In genomic region chr22:46159212-46159611, GRCh38 we compare ENCODE assay signal across 25 cellular contexts.
"Had no signal": no experiment of that assay in that cellular context is flagged by ENCODE, and none has a peak within 500 bp of the region (broad histone marks: within the 10 kb centered on the region; RNA-seq: fewer than 3 reads in every experiment).

No MANE protein-coding gene starts in this region.

- H3K27ac ChIP-seq: colonic mucosa, epithelial cell of prostate, esophagus squamous epithelium, gastrocnemius medialis, heart right ventricle, left ventricle myocardium inferior, lower lobe of right lung had no signal

- H3K27me3 ChIP-seq: colonic mucosa, esophagus squamous epithelium, gastrocnemius medialis, heart right ventricle had no signal

- H3K36me3 ChIP-seq: colonic mucosa, gastrocnemius medialis had no signal

- H3K27me3 Mint-ChIP-seq: dendritic cell treated with granulocyte-macrophage colony-stimulating factor and Interleukin-4, amounts not matched to agents 40 ng/mL and 50 ng/mL, for 4 days; effector memory CD8-positive, alpha-beta T cell had no signal

- H3K4me3 ChIP-seq: colonic mucosa, esophagus squamous epithelium, gastrocnemius medialis, heart right ventricle, left ventricle myocardium inferior, lower lobe of right lung, mucosa of descending colon had no signal

- H3K9me3 ChIP-seq: colonic mucosa, esophagus squamous epithelium, gastrocnemius medialis, heart right ventricle, left ventricle myocardium inferior, lower lobe of right lung, mucosa of descending colon had no signal

- H3K4me1 ChIP-seq: colonic mucosa, lower lobe of right lung had no signal

- H3K27ac Mint-ChIP-seq: dendritic cell treated with granulocyte-macrophage colony-stimulating factor and Interleukin-4, amounts not matched to agents 40 ng/mL and 50 ng/mL, for 4 days; effector memory CD8-positive, alpha-beta T cell; endodermal cell; mesothelial cell of epicardium had no signal

- DNase-seq: colonic mucosa; cortex of kidney; effector CD8-positive, alpha-beta T cell; effector memory CD8-positive, alpha-beta T cell; endodermal cell; erythroblast; esophagus squamous epithelium; foreskin fibroblast; foreskin melanocyte; gastrocnemius medialis; glutamatergic neuron; heart right ventricle; hippocampal formation; left cardiac atrium; left ventricle myocardium inferior; lower lobe of right lung; mesenchymal stem cell; mucosa of descending colon had no signal

- H3K9me3 Mint-ChIP-seq: dendritic cell treated with granulocyte-macrophage colony-stimulating factor and Interleukin-4, amounts not matched to agents 40 ng/mL and 50 ng/mL, for 4 days; effector memory CD8-positive, alpha-beta T cell; endodermal cell; mesothelial cell of epicardium had no signal

- H3K4me3 Mint-ChIP-seq: dendritic cell treated with granulocyte-macrophage colony-stimulating factor and Interleukin-4, amounts not matched to agents 40 ng/mL and 50 ng/mL, for 4 days; effector memory CD8-positive, alpha-beta T cell; endodermal cell; mesothelial cell of epicardium had no signal

- ATAC-seq: effector memory CD8-positive, alpha-beta T cell; esophagus mucosa; gastrocnemius medialis; heart right ventricle; left cardiac atrium; mucosa of descending colon had no signal

- FAIRE-seq: endometrium, islet of Langerhans, keratinocyte had no signal
